In genomic region chr4:186724048-186724860, GRCh38 we compare ENCODE assay signal across 8 cellular contexts. TPM values are rescaled to one million over a fixed set of nuclear protein-coding genes. Genes with fewer than 3 reads are reported as not detected.
DNase-seq lines count a peak whose midpoint lies in the region; ATAC-seq and TF ChIP-seq lines count a peak whose summit lies in the region.

No MANE protein-coding gene starts in this region.

- H3K4me3 ChIP-seq in NT2/D1 (ENCODE audit: insufficient read length, low read depth) (peak overlapping the region; percentile 67), epithelial cell of esophagus (ENCODE audit: low read length) (peak overlapping the region; percentile 99), vagina (peak overlapping the region; percentile 66 to 74)

- no peaks in the 10 kb centered on the region for H3K27me3 Mint-ChIP-seq in mesothelial cell of epicardium (ENCODE audit: low read depth)

- TF ChIP-seq CTCF in epithelial cell of esophagus (IDR thresholded peaks at IDR 0.05; ENCODE audit: insufficient read depth, low read depth, low read length, missing control alignments) (no peak), mesothelial cell of epicardium (IDR thresholded peaks at IDR 0.05; ENCODE audit: unreplicated experiment) (no peak), vagina (IDR thresholded peaks at IDR 0.05) (no peak)

- peak overlapping the region; percentile 98 for H3K4me3 Mint-ChIP-seq in mesothelial cell of epicardium

- no peaks in the 10 kb centered on the region for H3K36me3 Mint-ChIP-seq in mesothelial cell of epicardium

- peak overlapping the region; percentile 86 for H3K27ac ChIP-seq in vagina

- H3K27ac Mint-ChIP-seq in mesothelial cell of epicardium: peak overlapping the region; percentile 98

- TF ChIP-seq POLR2A in vagina (IDR thresholded peaks at IDR 0.05): no peak

- H3K27me3 ChIP-seq in NT2/D1 (ENCODE audit: insufficient read depth, insufficient read length): no peaks in the 10 kb centered on the region
- no peaks in the 10 kb centered on the region for H3K27me3 ChIP-seq in vagina

- H3K4me1 ChIP-seq in NT2/D1 (ENCODE audit: insufficient read depth, insufficient read length) (no peaks in the 10 kb centered on the region), vagina (peaks cover 22% of the 10 kb centered on the region)

- peaks cover 29% of the 10 kb centered on the region for H3K4me1 Mint-ChIP-seq in mesothelial cell of epicardium

- peak overlapping the region; percentile 95 for H3K9ac ChIP-seq in NT2/D1 (ENCODE audit: insufficient read length, low read depth)

- H3K36me3 ChIP-seq in NT2/D1 (ENCODE audit: insufficient read depth, insufficient read length, low read length) (peaks cover 5% of the 10 kb centered on the region), vagina (no peaks in the 10 kb centered on the region)

- intact Hi-C loops in vagina (cut with DNase I): loop anchor here (10.0 kb wide), 1 partner anchor 121 kb away; no protein-coding TSS in a partner anchor

- H3K9me3 Mint-ChIP-seq in mesothelial cell of epicardium: no peaks in the 10 kb centered on the region

- no peak for ATAC-seq in HG03354 (IDR thresholded peaks at IDR 0.05; ENCODE audit: poor library complexity, severe bottlenecking, unreplicated experiment)

- DNase-seq in ELR (ENCODE audit: low read depth) (peak; percentile 55), NT2/D1 (ENCODE audit: low read depth, low spot score) (peak; percentile 81), epithelial cell of esophagus (ENCODE audit: low read depth) (peak; percentile 29), mesothelial cell of epicardium (ENCODE audit: low spot score in 2 of 2, unreplicated experiment in 2 of 2) (peak in 1 of 2 experiments; percentile 67), vagina (ENCODE audit: extremely low spot score in 2 of 2) (no peak), NCI-H2171 (lab: John Stamatoyannopoulos, UW) (no peak), HuH-7 (ENCODE audit: low spot score) (no peak)

- H3K9me3 ChIP-seq in NT2/D1 (ENCODE audit: insufficient read depth, low read length): peaks cover 23% of the 10 kb centered on the region
- H3K9me3 ChIP-seq in vagina: no peaks in the 10 kb centered on the region

RNA-seq across cellular contexts. Expression of gene FAT1, which starts 0.6 kb away (rescaled TPM):
- 211 to 224 TPM (median 224 TPM) in 3 replicates for total RNA-seq in mesothelial cell of epicardium
- total RNA-seq in vagina: 47.1 TPM

Comparison
In these comparisons a context has a peak if more than half of its experiments do, and no peak if none do; other contexts are left out.
1. DNase-seq: peak in ELR (single experiment), NT2/D1 (single experiment) and epithelial cell of esophagus (single experiment); none in vagina (0 of 2), NCI-H2171 (single experiment) and HuH-7 (single experiment).
2. Peak in every context shown above with its lines, with median percentiles within 50 percentile points of each other: H3K4me3 ChIP-seq.